ENCODE assay signal across 9 cellular contexts in genomic region chr10:91198781-91199180, GRCh38. TPM values are rescaled to one million over a fixed set of nuclear protein-coding genes. Genes with fewer than 3 reads are reported as not detected.
DNase-seq lines count a peak whose midpoint lies in the region; ATAC-seq, FAIRE-seq and TF ChIP-seq lines count a peak whose summit lies in the region.
"Had no signal": no experiment of that assay in that cellular context is flagged by ENCODE, and none has a peak within 500 bp of the region (broad histone marks: within the 10 kb centered on the region; RNA-seq: fewer than 3 reads in every experiment).

No MANE protein-coding gene starts in this region.

- no peak overlapping the region for H2AFZ ChIP-seq in PC-9

- POLR2A ChIA-PET in activated CD8-positive, alpha-beta T cell treated with anti-CD3 and anti-CD28 coated beads, Interleukin-2, amount 10 ng/mL, durations not matched to agents 7 days and 5 days (lab: Charles Lee) = interaction anchor here (1.1 to 2.7 kb wide), 3 partner anchors 11 to 35 kb away, joined by 3 to 14 read pairs (median 4); partner anchors contain the start of gene PCGF5
- POLR2A ChIA-PET in PC-9 (lab: Charles Lee; ENCODE audit: unreplicated experiment) = no interaction called here

- H3K4me1 Mint-ChIP-seq in activated CD8-positive, alpha-beta T cell treated with anti-CD3 and anti-CD28 coated beads, Interleukin-2, amount 10 ng/mL, durations not matched to agents 7 days and 5 days (ENCODE audit: low read depth) = peaks cover 75% of the 10 kb centered on the region

- no peak for FAIRE-seq in RCC 7860 (lab: Jason Lieb, UNC)

- H3K36me3 Mint-ChIP-seq in activated CD8-positive, alpha-beta T cell treated with anti-CD3 and anti-CD28 coated beads, Interleukin-2, amount 10 ng/mL, durations not matched to agents 7 days and 5 days (ENCODE audit: low read depth) = peaks cover 6% of the 10 kb centered on the region

- no peak for TF ChIP-seq CTCF in PC-9 (conservative IDR thresholded peaks at IDR 0.05)

- H3K4me1 ChIP-seq in PC-9 (replicated peaks; ENCODE audit: insufficient read depth) = no peaks in the 10 kb centered on the region

- no peak overlapping the region for H3K4me3 ChIP-seq in PC-9
- H3K4me3 ChIP-seq: cardiac muscle cell had no signal

- H3K27me3 Mint-ChIP-seq in activated CD8-positive, alpha-beta T cell treated with anti-CD3 and anti-CD28 coated beads, Interleukin-2, amount 10 ng/mL, durations not matched to agents 7 days and 5 days (ENCODE audit: low read depth) = no peaks in the 10 kb centered on the region

- H3K4me2 ChIP-seq in PC-9 = no peak overlapping the region

- BruUV-seq in PC-9 (replicated peaks; lab: Mats Ljungman, UMichigan) = no TSS peak

- ATAC-seq in GM19023 (IDR thresholded peaks at IDR 0.05; ENCODE audit: unreplicated experiment) = peak; percentile 71
- peak; percentile 76 for ATAC-seq in HG03135 (IDR thresholded peaks at IDR 0.05; ENCODE audit: unreplicated experiment)
- ATAC-seq in activated CD8-positive, alpha-beta T cell treated with anti-CD3 and anti-CD28 coated beads, Interleukin-2, amount 10 ng/mL, durations not matched to agents 7 days and 5 days = peak; percentile 59

- peak; percentile 44 for DNase-seq in AG08396 (ENCODE audit: low spot score)
- DNase-seq in activated CD8-positive, alpha-beta T cell treated with anti-CD3 and anti-CD28 coated beads, Interleukin-2, amount 10 ng/mL, durations not matched to agents 7 days and 5 days = peak; percentile 53
- DNase-seq in kidney tubule cell (ENCODE audit: low spot score) = peak; percentile 36
- no peak for DNase-seq in SK-N-DZ (ENCODE audit: low spot score)
- DNase-seq in RCC 7860 (ENCODE audit: low spot score) = no peak
- no peak for DNase-seq in PC-9

- peak overlapping the region; percentile 76 for H3K27ac Mint-ChIP-seq in activated CD8-positive, alpha-beta T cell treated with anti-CD3 and anti-CD28 coated beads, Interleukin-2, amount 10 ng/mL, durations not matched to agents 7 days and 5 days

- CTCF ChIA-PET in activated CD8-positive, alpha-beta T cell treated with anti-CD3 and anti-CD28 coated beads, Interleukin-2, amount 10 ng/mL, durations not matched to agents 7 days and 5 days (lab: Charles Lee) = interaction anchor here (0.8 to 1.4 kb wide), 4 partner anchors 10 to 52 kb away, joined by 3 read pairs; no protein-coding TSS in a partner anchor
- CTCF ChIA-PET in PC-9 (lab: Charles Lee) = no interaction called here

- no peak overlapping the region for H3K27ac ChIP-seq in PC-9
- H3K27ac ChIP-seq: cardiac muscle cell had no signal

- H4K20me1 ChIP-seq in PC-9 (ENCODE audit: insufficient read depth) = no peaks in the 10 kb centered on the region

- H3K36me3 ChIP-seq in PC-9 (ENCODE audit: low read depth) = no peaks in the 10 kb centered on the region
- H3K36me3 ChIP-seq: cardiac muscle cell had no signal

- no peaks in the 10 kb centered on the region for H3F3A ChIP-seq in PC-9 (ENCODE audit: insufficient read depth, low read depth)

- intact Hi-C loops in PC-9 (cut with micrococcal nuclease; ENCODE audit: unreplicated experiment) = no loop called here

- no peaks in the 10 kb centered on the region for H3K9me2 ChIP-seq in PC-9 (ENCODE audit: insufficient read depth)

- H3K4me3 Mint-ChIP-seq in activated CD8-positive, alpha-beta T cell treated with anti-CD3 and anti-CD28 coated beads, Interleukin-2, amount 10 ng/mL, durations not matched to agents 7 days and 5 days = peak overlapping the region; percentile 2

- no peaks in the 10 kb centered on the region for H3K79me2 ChIP-seq in PC-9 (ENCODE audit: low read depth)

- H3K9me3 ChIP-seq in PC-9 (ENCODE audit: insufficient read depth, low read depth) = no peaks in the 10 kb centered on the region

- H3K9me3 Mint-ChIP-seq in activated CD8-positive, alpha-beta T cell treated with anti-CD3 and anti-CD28 coated beads, Interleukin-2, amount 10 ng/mL, durations not matched to agents 7 days and 5 days (ENCODE audit: insufficient read depth) = no peaks in the 10 kb centered on the region

- H3K27me3 ChIP-seq in PC-9 (ENCODE audit: insufficient read depth, low read depth) = no peaks in the 10 kb centered on the region
- H3K27me3 ChIP-seq: cardiac muscle cell had no signal

RNA-seq across cellular contexts. Expression of gene PCGF5, which starts 21.7 kb away (rescaled TPM):
- total RNA-seq in activated CD8-positive, alpha-beta T cell treated with anti-CD3 and anti-CD28 coated beads, Interleukin-2, amount 10 ng/mL, durations not matched to agents 7 days and 5 days = 10 to 100 TPM; 46.2 to 46.7 TPM
- 2.9 and 3.9 TPM in 2 replicates for polyA plus RNA-seq in SK-N-DZ (2014; cell fraction: cytosol; rRNA removed)
- polyA plus RNA-seq in SK-N-DZ (2014; cell fraction: nucleus; rRNA removed) = 1.3 and 4.1 TPM in 2 replicates
- 20.4 and 27.7 TPM in 2 replicates for total RNA-seq in PC-9 (2021)

Comparison
In these comparisons a context has a peak if more than half of its experiments do, and no peak if none do; other contexts are left out.
1. DNase-seq: peak in AG08396 (single experiment), activated CD8-positive, alpha-beta T cell treated with anti-CD3 and anti-CD28 coated beads, Interleukin-2, amount 10 ng/mL, durations not matched to agents 7 days and 5 days (single experiment) and kidney tubule cell (single experiment); none in SK-N-DZ (single experiment), RCC 7860 (single experiment) and PC-9 (0 of 2).
2. Peak in every context shown above with its lines, with median percentiles within 50 percentile points of each other: ATAC-seq.